In genomic region chr7:54810401-54810800, GRCh38 we compare ENCODE assay signal across 19 cellular contexts. TPM values are rescaled to one million over a fixed set of nuclear protein-coding genes. Genes with fewer than 3 reads are reported as not detected.
DNase-seq lines count a peak whose midpoint lies in the region; ATAC-seq and TF ChIP-seq lines count a peak whose summit lies in the region.
"Had no signal": no experiment of that assay in that cellular context is flagged by ENCODE, and none has a peak within 500 bp of the region (broad histone marks: within the 10 kb centered on the region; RNA-seq: fewer than 3 reads in every experiment).

No MANE protein-coding gene starts in this region.

- WGBS in heart right ventricle, 2 donors: 49 to 51% methylated on average over 1 of the region's 1 CpG
- WGBS in right cardiac atrium: 49% methylated on average over 1 of the region's 1 CpG

- H3K4me3 ChIP-seq in heart right ventricle (no peak overlapping the region), right cardiac atrium (ENCODE audit: low read length) (no peak overlapping the region), brain microvascular endothelial cell (ENCODE audit: low read depth, low read length) (no peak overlapping the region)
- H3K4me3 ChIP-seq: SJCRH30 had no signal

- H3K27ac ChIP-seq in heart right ventricle (peak overlapping the region in 6 of 10 donors; percentile 41 to 72 (median 62)), right cardiac atrium (ENCODE audit: low read length) (no peak overlapping the region), brain microvascular endothelial cell (peak overlapping the region; percentile 90)
- H3K27ac ChIP-seq: C4-2B, SJCRH30 had no signal

- H3K36me3 ChIP-seq in heart right ventricle (no peaks in the 10 kb centered on the region), brain microvascular endothelial cell (replicated peaks) (no peaks in the 10 kb centered on the region)
- H3K36me3 ChIP-seq: SJCRH30 had no signal

- intact Hi-C loops in heart right ventricle (cut with DNase I): no loop called here
- intact Hi-C loops in right cardiac atrium (cut with DNase I): no loop called here

- in situ Hi-C loops in brain microvascular endothelial cell (cut with HindIII; ENCODE audit: low pct_ligation_motif_present, low sequenced_read_pairs): no loop called here

- DNase-seq in heart right ventricle (no peak), right cardiac atrium (no peak), brain microvascular endothelial cell (no peak), iris pigment epithelial cell (ENCODE audit: low read depth) (peak; percentile 20), NCI-H1436 (lab: John Stamatoyannopoulos, UW) (no peak)
- DNase-seq in activated CD4-positive, alpha-beta T cell treated with anti-CD3 and anti-CD28 coated beads for 4 hours: no peak
- no peak for DNase-seq in stimulated activated CD4-positive, alpha-beta T cell treated with anti-CD3 and anti-CD28 coated beads, Interleukin-4, amount 100 ng/mL, for 24 hours
- DNase-seq: DMS 273 treated with DMSO at 0.1 percent for 48 hours, H7, Kasumi-1, NCI-H1105 treated with DMSO at 0.1 percent for 48 hours, NCI-H1930, NCI-H446, NCI-H69, OCI-M1, RPMI8226, SJCRH30 had no signal

- H3K27me3 ChIP-seq in heart right ventricle (no peaks in the 10 kb centered on the region), right cardiac atrium (ENCODE audit: control insufficient read depth, insufficient read depth) (no peaks in the 10 kb centered on the region), brain microvascular endothelial cell (replicated peaks) (no peaks in the 10 kb centered on the region)
- H3K27me3 ChIP-seq: SJCRH30 had no signal

- H3K4me1 ChIP-seq in heart right ventricle: peaks cover 5 to 43% (median 27%) of the 10 kb centered on the region in 9 donors
- H3K4me1 ChIP-seq in right cardiac atrium (ENCODE audit: control insufficient read depth, insufficient read depth, low read length): peaks cover 6% of the 10 kb centered on the region

- TF ChIP-seq CTCF in heart right ventricle (IDR thresholded peaks at IDR 0.05): no peak
- TF ChIP-seq CTCF in brain microvascular endothelial cell (IDR thresholded peaks at IDR 0.05; ENCODE audit: low read depth, low read length, missing control alignments): no peak

- no peaks in the 10 kb centered on the region for H3K9me3 ChIP-seq in heart right ventricle
- no peaks in the 10 kb centered on the region for H3K9me3 ChIP-seq in right cardiac atrium (ENCODE audit: control insufficient read depth, low read length)
- H3K9me3 ChIP-seq: SJCRH30 had no signal

- no peak for ATAC-seq in heart right ventricle
- no peak for ATAC-seq in right cardiac atrium
- ATAC-seq in GM19455 (IDR thresholded peaks at IDR 0.05; ENCODE audit: unreplicated experiment): no peak

RNA-seq across cellular contexts. Expression of gene SEC61G, which starts 51.4 kb away (rescaled TPM):
- total RNA-seq in heart right ventricle: 100 to 1,000 TPM in 3 of 10 donors, 10 to 100 TPM in 7; 73.7 to 126 (median 90.9) TPM
- polyA plus RNA-seq in heart right ventricle: 100 to 1,000 TPM; 138 to 578 TPM
- total RNA-seq in right cardiac atrium: 100 to 1,000 TPM in 1 of 4 donors, 10 to 100 TPM in 3; 72.3 to 126 (median 90.4) TPM
- 329 TPM for polyA plus RNA-seq in right cardiac atrium
